Comparison of ENCODE assay signal across 19 cellular contexts in the genomic region with DNA sequence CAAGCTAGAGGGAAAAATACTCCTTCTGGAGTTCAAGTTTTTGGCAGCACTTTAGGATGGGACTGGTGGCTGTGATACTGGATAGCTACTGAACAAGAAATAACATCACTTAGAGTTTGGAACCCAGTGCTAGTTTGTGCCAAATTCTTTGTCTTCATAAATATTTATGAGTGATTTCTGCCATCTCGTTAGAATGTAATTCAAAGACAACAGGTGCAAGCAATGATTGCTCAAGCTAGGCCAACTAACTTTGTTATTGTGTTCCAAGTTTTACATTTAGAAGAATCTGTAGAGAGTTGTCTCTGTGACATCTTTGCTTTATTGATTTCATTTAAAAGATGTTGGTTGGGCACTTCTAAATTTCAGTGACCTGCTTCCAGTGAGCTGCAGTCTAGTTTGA.
DNase-seq lines count a peak whose midpoint lies in the region; ATAC-seq, FAIRE-seq and TF ChIP-seq lines count a peak whose summit lies in the region.
"Had no signal": no experiment of that assay in that cellular context is flagged by ENCODE, and none has a peak within 500 bp of the region (broad histone marks: within the 10 kb centered on the region; RNA-seq: fewer than 3 reads in every experiment).

No MANE protein-coding gene starts in this region.

- dilution Hi-C loops in mammary epithelial cell (cut with HindIII; ENCODE audit: low sequenced_read_pairs) = no loop called here

- H3F3A ChIP-seq in neural progenitor cell (ENCODE audit: low read depth) = no peaks in the 10 kb centered on the region

- H3K9ac ChIP-seq in mammary epithelial cell (ENCODE audit: insufficient read depth, low read length) = no peak overlapping the region
- H3K9ac ChIP-seq in neural progenitor cell = no peak overlapping the region
- no peak overlapping the region for H3K9ac ChIP-seq in kidney (ENCODE audit: low read length in 2 of 2)
- H3K9ac ChIP-seq: BLaER1 treated with 17β-estradiol and CSF1 and Interleukin-3, amounts not matched to agents 10 nM and 100 nM had no signal

- no peak for FAIRE-seq in kidney (lab: Jason Lieb, UNC)
- FAIRE-seq: G401.6, GM12891 had no signal

- H3K9me3 ChIP-seq in mammary epithelial cell (replicated peaks; ENCODE audit: insufficient read depth, low read length) (no peaks in the 10 kb centered on the region), breast epithelium (no peaks in the 10 kb centered on the region), neural progenitor cell (ENCODE audit: low read depth) (no peaks in the 10 kb centered on the region), kidney (ENCODE audit: control insufficient read depth in 1 of 2, low read length in 2 of 2) (no peaks in the 10 kb centered on the region)
- H3K9me3 ChIP-seq: BLaER1 treated with 17β-estradiol and CSF1 and Interleukin-3, amounts not matched to agents 10 nM and 100 nM had no signal

- TF ChIP-seq CTCF in mammary epithelial cell (conservative IDR thresholded peaks at IDR 0.05 in 1 of 2, IDR thresholded peaks at IDR 0.05 in 1 of 2; ENCODE audit: extremely low read depth in 1 of 2, insufficient read depth in 1 of 2, low read depth in 1 of 2, low read length in 2 of 2) (no peak), breast epithelium (IDR thresholded peaks at IDR 0.05) (no peak), WTC11 (IDR thresholded peaks at IDR 0.05) (no peak), neural progenitor cell (IDR thresholded peaks at IDR 0.05) (no peak), kidney (IDR thresholded peaks at IDR 0.05; ENCODE audit: borderline replicate concordance, extremely low read depth, insufficient read depth) (no peak)

- H3K27ac ChIP-seq in mammary epithelial cell (ENCODE audit: insufficient read depth, low read depth, low read length) (no peak overlapping the region), breast epithelium (no peak overlapping the region), neural progenitor cell (no peak overlapping the region), kidney (ENCODE audit: low read depth in 2 of 2, low read length in 2 of 2) (no peak overlapping the region)
- H3K27ac ChIP-seq: BLaER1 treated with 17β-estradiol and CSF1 and Interleukin-3, amounts not matched to agents 10 nM and 100 nM had no signal

- H3K36me3 ChIP-seq in mammary epithelial cell (ENCODE audit: insufficient read depth, low read length) (no peaks in the 10 kb centered on the region), breast epithelium (no peaks in the 10 kb centered on the region), neural progenitor cell (no peaks in the 10 kb centered on the region), kidney (ENCODE audit: control insufficient read depth in 1 of 2, insufficient read depth in 2 of 2, low read length in 2 of 2) (no peaks in the 10 kb centered on the region)
- H3K36me3 ChIP-seq: BLaER1 treated with 17β-estradiol and CSF1 and Interleukin-3, amounts not matched to agents 10 nM and 100 nM had no signal

- H3K79me2 ChIP-seq in mammary epithelial cell (ENCODE audit: insufficient read depth, low read length) (no peaks in the 10 kb centered on the region), neural progenitor cell (ENCODE audit: low read depth) (no peaks in the 10 kb centered on the region)

- H3K4me3 Mint-ChIP-seq in WTC11 (no peak overlapping the region), neural progenitor cell (no peak overlapping the region)
- H3K4me3 Mint-ChIP-seq in activated CD4-positive, alpha-beta T cell treated with anti-CD3 and anti-CD28 coated beads, Interleukin-2, amount 10 ng/mL, durations not matched to agents 24 days and 14 days = no peak overlapping the region
- H3K4me3 Mint-ChIP-seq: CD4-positive, CD25-positive, alpha-beta regulatory T cell; H9 had no signal

- CTCF ChIA-PET in mammary epithelial cell (lab: Charles Lee; ENCODE audit: low non-redundant PET) (no interaction called here), WTC11 (lab: Charles Lee) (no interaction called here)

- peaks cover 50% of the 10 kb centered on the region for H3K4me1 ChIP-seq in mammary epithelial cell (ENCODE audit: insufficient read depth, low read length)
- no peaks in the 10 kb centered on the region for H3K4me1 ChIP-seq in breast epithelium
- peaks cover 13% of the 10 kb centered on the region for H3K4me1 ChIP-seq in neural progenitor cell
- H3K4me1 ChIP-seq in kidney (ENCODE audit: control insufficient read depth in 1 of 2, insufficient read depth in 1 of 2, low read depth in 1 of 2, low read length in 2 of 2) = peaks cover 2 to 4% of the 10 kb centered on the region in 2 donors
- H3K4me1 ChIP-seq: BLaER1 treated with 17β-estradiol and CSF1 and Interleukin-3, amounts not matched to agents 10 nM and 100 nM had no signal

- DNase-seq in mammary epithelial cell = no peak
- DNase-seq in breast epithelium (ENCODE audit: low spot score in 2 of 2) = no peak
- DNase-seq in WTC11 (ENCODE audit: low spot score) = no peak
- no peak for DNase-seq in neural progenitor cell (ENCODE audit: low spot score)
- no peak for DNase-seq in kidney
- DNase-seq in activated CD4-positive, alpha-beta T cell treated with anti-CD3 and anti-CD28 coated beads for 48 hours = no peak
- DNase-seq in activated CD4-positive, alpha-beta T cell treated with anti-CD3 and anti-CD28 coated beads, Interleukin-2, amount 10 ng/mL, durations not matched to agents 24 days and 14 days = no peak
- no peak for DNase-seq in stimulated activated CD4-positive, alpha-beta T cell treated with anti-CD3 and anti-CD28 coated beads, Interleukin-12 subunit alpha, Interleukin-12 subunit beta, amount 100 ng/mL, for 4 hours
- DNase-seq: 8988T; ACHN; CD4-positive, CD25-positive, alpha-beta regulatory T cell; DMS153; DMS79 treated with DMSO at 0.1 percent for 48 hours; EL; GOT3; H9 had no signal

- H3K4me1 Mint-ChIP-seq in WTC11 = peaks cover 62% of the 10 kb centered on the region
- H3K4me1 Mint-ChIP-seq in neural progenitor cell = peaks cover 76% of the 10 kb centered on the region
- H3K4me1 Mint-ChIP-seq in activated CD4-positive, alpha-beta T cell treated with anti-CD3 and anti-CD28 coated beads, Interleukin-2, amount 10 ng/mL, durations not matched to agents 24 days and 14 days = no peaks in the 10 kb centered on the region
- H3K4me1 Mint-ChIP-seq: CD4-positive, CD25-positive, alpha-beta regulatory T cell had no signal

- peak overlapping the region; percentile 55 for H2AFZ ChIP-seq in mammary epithelial cell (ENCODE audit: low read depth, low read length)
- H2AFZ ChIP-seq in neural progenitor cell (replicated peaks) = no peak overlapping the region

- no peaks in the 10 kb centered on the region for H4K20me1 ChIP-seq in mammary epithelial cell (ENCODE audit: insufficient read depth, low read length)
- no peaks in the 10 kb centered on the region for H4K20me1 ChIP-seq in neural progenitor cell (ENCODE audit: low read depth)
- H4K20me1 ChIP-seq: BLaER1 treated with 17β-estradiol and CSF1 and Interleukin-3, amounts not matched to agents 10 nM and 100 nM had no signal

- H3K9me3 Mint-ChIP-seq in WTC11 (peaks cover 6% of the 10 kb centered on the region; the same call in 1 of the 2 replicates), neural progenitor cell (peaks cover 2% of the 10 kb centered on the region)
- H3K9me3 Mint-ChIP-seq in activated CD4-positive, alpha-beta T cell treated with anti-CD3 and anti-CD28 coated beads, Interleukin-2, amount 10 ng/mL, durations not matched to agents 24 days and 14 days = no peaks in the 10 kb centered on the region
- H3K9me3 Mint-ChIP-seq: H9 had no signal

- TF ChIP-seq POLR2A in breast epithelium (IDR thresholded peaks at IDR 0.05) = no peak

- no peaks in the 10 kb centered on the region for H3K27me3 ChIP-seq in mammary epithelial cell (ENCODE audit: insufficient read depth, low read length)
- H3K27me3 ChIP-seq in breast epithelium = no peaks in the 10 kb centered on the region
- H3K27me3 ChIP-seq in neural progenitor cell = no peaks in the 10 kb centered on the region
- H3K27me3 ChIP-seq: BLaER1 treated with 17β-estradiol and CSF1 and Interleukin-3, amounts not matched to agents 10 nM and 100 nM had no signal

- POLR2A ChIA-PET in WTC11 (lab: Charles Lee) = no interaction called here

- H3K36me3 Mint-ChIP-seq in WTC11 (no peaks in the 10 kb centered on the region; the same call in 1 of the 2 replicates), neural progenitor cell (peaks cover 4% of the 10 kb centered on the region)
- H3K36me3 Mint-ChIP-seq in activated CD4-positive, alpha-beta T cell treated with anti-CD3 and anti-CD28 coated beads, Interleukin-2, amount 10 ng/mL, durations not matched to agents 24 days and 14 days (ENCODE audit: low read depth) = no peaks in the 10 kb centered on the region
- H3K36me3 Mint-ChIP-seq: CD4-positive, CD25-positive, alpha-beta regulatory T cell had no signal

- BruUV-seq in mammary epithelial cell (replicated peaks; lab: Mats Ljungman, UMichigan) = no TSS peak

- no peak overlapping the region for H3K4me3 ChIP-seq in mammary epithelial cell (replicated peaks in 1 of 3; ENCODE audit: insufficient read depth in 1 of 3, low read depth in 2 of 3, low read length in 3 of 3)
- no peak overlapping the region for H3K4me3 ChIP-seq in breast epithelium
- H3K4me3 ChIP-seq in neural progenitor cell = no peak overlapping the region
- H3K4me3 ChIP-seq in kidney (ENCODE audit: low read length in 2 of 2) = no peak overlapping the region
- H3K4me3 ChIP-seq: BLaER1 treated with 17β-estradiol and CSF1 and Interleukin-3, amounts not matched to agents 10 nM and 100 nM had no signal

- peaks cover 5% of the 10 kb centered on the region; the same call in 1 of the 2 replicates for H3K27me3 Mint-ChIP-seq in WTC11 (ENCODE audit: low read depth)
- H3K27me3 Mint-ChIP-seq in neural progenitor cell (ENCODE audit: insufficient read depth, low read depth) = no peaks in the 10 kb centered on the region
- H3K27me3 Mint-ChIP-seq in activated CD4-positive, alpha-beta T cell treated with anti-CD3 and anti-CD28 coated beads, Interleukin-2, amount 10 ng/mL, durations not matched to agents 24 days and 14 days = no peaks in the 10 kb centered on the region
- H3K27me3 Mint-ChIP-seq: CD4-positive, CD25-positive, alpha-beta regulatory T cell had no signal

- H3K4me2 ChIP-seq in mammary epithelial cell (ENCODE audit: insufficient read depth, low read depth, low read length) (no peak overlapping the region), neural progenitor cell (no peak overlapping the region)
- H3K4me2 ChIP-seq: BLaER1 treated with 17β-estradiol and CSF1 and Interleukin-3, amounts not matched to agents 10 nM and 100 nM had no signal

- H3K27ac Mint-ChIP-seq in WTC11 (0 out of 2 replicates have a peak overlapping the region, but pooled peaks have one; percentile 0), neural progenitor cell (peak overlapping the region; percentile 31)
- no peak overlapping the region for H3K27ac Mint-ChIP-seq in activated CD4-positive, alpha-beta T cell treated with anti-CD3 and anti-CD28 coated beads, Interleukin-2, amount 10 ng/mL, durations not matched to agents 24 days and 14 days
- H3K27ac Mint-ChIP-seq: CD4-positive, CD25-positive, alpha-beta regulatory T cell had no signal

- in situ Hi-C loops in mammary epithelial cell (cut with MboI; ENCODE audit: low sequenced_read_pairs in 2 of 2) = no loop called here

- ATAC-seq in WTC11 = no peak

- 92% methylated on average over 1 of the region's 1 CpG for WGBS in mammary epithelial cell (ENCODE audit: low coverage, missing lambda C conversion rate)

- intact Hi-C loops in mammary epithelial cell (cut with micrococcal nuclease) = no loop called here
- intact Hi-C loops in breast epithelium (cut with DNase I; ENCODE audit: low total_unique reads) = no loop called here
- intact Hi-C loops in kidney (cut with DNase I) = loop anchor here (10.0 kb wide), 1 partner anchor 418 kb away; the partner anchor contains the start of gene FAT4
- intact Hi-C loops in activated CD4-positive, alpha-beta T cell treated with anti-CD3 and anti-CD28 coated beads, Interleukin-2, amount 10 ng/mL, durations not matched to agents 24 days and 14 days (cut with micrococcal nuclease) = no loop called here
